In the genomic region with DNA sequence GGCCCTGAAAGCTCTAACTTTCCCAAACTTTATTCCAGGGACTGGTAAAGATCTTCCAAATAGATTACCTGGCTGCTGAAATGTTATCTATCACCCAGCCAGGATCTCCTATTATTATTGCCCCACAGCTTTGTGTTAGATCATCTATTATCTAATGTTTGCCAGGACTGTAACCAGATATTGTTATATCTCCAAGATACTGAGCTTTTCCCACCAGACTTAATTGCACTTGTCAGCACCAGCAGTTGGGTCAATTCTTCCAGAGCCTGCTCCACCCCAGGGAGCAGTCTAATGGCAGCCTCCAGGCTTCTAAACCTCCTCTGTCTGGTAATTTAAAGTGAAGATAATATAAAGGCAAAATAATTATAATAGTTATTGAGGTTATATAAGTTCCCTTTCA, we compare ENCODE assay signal across 7 cellular contexts.
"Had no signal": no experiment of that assay in that cellular context is flagged by ENCODE, and none has a peak within 500 bp of the region (broad histone marks: within the 10 kb centered on the region; RNA-seq: fewer than 3 reads in every experiment).

No MANE protein-coding gene starts in this region.

- H3K36me3 ChIP-seq: HAP-1 had no signal

- H3K27ac Mint-ChIP-seq: HFFc6 had no signal

- ATAC-seq: HCT116, K562 had no signal

- H3K4me3 ChIP-seq: HAP-1, K562 had no signal

- H3K9me3 ChIP-seq: HAP-1 had no signal

- H3K4me3 Mint-ChIP-seq: HFFc6 had no signal

- DNase-seq: GOT3, H7, HFFc6, IMR-90 had no signal

- H3K9me3 Mint-ChIP-seq: HFFc6 had no signal
